18 cellular contexts compared by ENCODE assay signal in genomic region chr11:35590412-35590811, GRCh38. TPM values are rescaled to one million over a fixed set of nuclear protein-coding genes. Genes with fewer than 3 reads are reported as not detected.
"Had no signal": no experiment of that assay in that cellular context is flagged by ENCODE, and none has a peak within 500 bp of the region (broad histone marks: within the 10 kb centered on the region; RNA-seq: fewer than 3 reads in every experiment).

No MANE protein-coding gene starts in this region.

- H3K4me1 Mint-ChIP-seq: activated B cell treated with CpG ODN at 0.5 μM for 24 hours; activated CD4-positive, alpha-beta T cell treated with anti-CD3 and anti-CD28 coated beads, Interleukin-2, amount 10 ng/mL, durations not matched to agents 7 days and 5 days; activated naive CD4-positive, alpha-beta T cell treated with anti-CD3 and anti-CD28 coated beads, Interleukin-2, amount 10 ng/mL, durations not matched to agents 7 days and 5 days; naive thymus-derived CD4-positive, alpha-beta T cell had no signal

- H3K4me3 ChIP-seq: adrenal gland, body of pancreas, lung, smooth muscle cell, tibial artery, uterus had no signal

- H3K36me3 Mint-ChIP-seq: activated naive CD4-positive, alpha-beta T cell treated with anti-CD3 and anti-CD28 coated beads, Interleukin-2, amount 10 ng/mL, durations not matched to agents 7 days and 5 days; naive thymus-derived CD4-positive, alpha-beta T cell had no signal

- DNase-seq: activated B cell treated with CpG ODN at 0.5 μM for 24 hours; activated CD4-positive, alpha-beta T cell treated with anti-CD3 and anti-CD28 coated beads, Interleukin-2, amount 10 ng/mL, durations not matched to agents 7 days and 5 days; activated naive CD4-positive, alpha-beta T cell treated with anti-CD3 and anti-CD28 coated beads, Interleukin-2, amount 10 ng/mL, durations not matched to agents 7 days and 5 days; activated T-cell treated with anti-CD3 and anti-CD28 coated beads for 4 hours; adrenal gland; body of pancreas; effector memory CD8-positive, alpha-beta T cell; glutamatergic neuron; left cardiac atrium; naive thymus-derived CD4-positive, alpha-beta T cell; tibial artery; uterus had no signal

- H3K27ac Mint-ChIP-seq: activated B cell treated with CpG ODN at 0.5 μM for 24 hours; activated CD4-positive, alpha-beta T cell treated with anti-CD3 and anti-CD28 coated beads, Interleukin-2, amount 10 ng/mL, durations not matched to agents 7 days and 5 days; activated naive CD4-positive, alpha-beta T cell treated with anti-CD3 and anti-CD28 coated beads, Interleukin-2, amount 10 ng/mL, durations not matched to agents 7 days and 5 days; activated T-helper 2 cell treated with anti-CD3 and anti-CD28 coated beads, Interferon-gamma antibody, Interleukin-2, Interleukin-4, amounts not matched to agents 10 μg/mL and 5 μg/mL and 100 μg/mL, durations not matched to agents 14 hours and 24 hours and 36 hours; dendritic cell treated with granulocyte-macrophage colony-stimulating factor and Interleukin-4, amounts not matched to agents 40 ng/mL and 50 ng/mL, for 4 days; effector memory CD8-positive, alpha-beta T cell; naive thymus-derived CD4-positive, alpha-beta T cell had no signal

- H3K27ac ChIP-seq: adrenal gland, body of pancreas, epithelial cell of prostate, tibial artery, uterus had no signal

- H3K4me1 ChIP-seq: body of pancreas had no signal

- ATAC-seq: body of pancreas; effector memory CD8-positive, alpha-beta T cell; left cardiac atrium; naive thymus-derived CD4-positive, alpha-beta T cell had no signal

- H3K36me3 ChIP-seq: adrenal gland, tibial artery, uterus had no signal

- H3K9me3 ChIP-seq: adrenal gland, body of pancreas, tibial artery, uterus had no signal

- H3K4me3 Mint-ChIP-seq: activated B cell treated with CpG ODN at 0.5 μM for 24 hours; activated CD4-positive, alpha-beta T cell treated with anti-CD3 and anti-CD28 coated beads, Interleukin-2, amount 10 ng/mL, durations not matched to agents 7 days and 5 days; activated naive CD4-positive, alpha-beta T cell treated with anti-CD3 and anti-CD28 coated beads, Interleukin-2, amount 10 ng/mL, durations not matched to agents 7 days and 5 days; dendritic cell treated with granulocyte-macrophage colony-stimulating factor and Interleukin-4, amounts not matched to agents 40 ng/mL and 50 ng/mL, for 4 days; effector memory CD8-positive, alpha-beta T cell; naive thymus-derived CD4-positive, alpha-beta T cell had no signal

- H3K9me3 Mint-ChIP-seq: activated B cell treated with CpG ODN at 0.5 μM for 24 hours; activated CD4-positive, alpha-beta T cell treated with anti-CD3 and anti-CD28 coated beads, Interleukin-2, amount 10 ng/mL, durations not matched to agents 7 days and 5 days; activated naive CD4-positive, alpha-beta T cell treated with anti-CD3 and anti-CD28 coated beads, Interleukin-2, amount 10 ng/mL, durations not matched to agents 7 days and 5 days; activated T-helper 2 cell treated with anti-CD3 and anti-CD28 coated beads, Interferon-gamma antibody, Interleukin-2, Interleukin-4, amounts not matched to agents 10 μg/mL and 5 μg/mL and 100 μg/mL, durations not matched to agents 14 hours and 24 hours and 36 hours; dendritic cell treated with granulocyte-macrophage colony-stimulating factor and Interleukin-4, amounts not matched to agents 40 ng/mL and 50 ng/mL, for 4 days; effector memory CD8-positive, alpha-beta T cell; naive thymus-derived CD4-positive, alpha-beta T cell had no signal

- H3K27me3 ChIP-seq: adrenal gland, body of pancreas, tibial artery, uterus had no signal

RNA-seq across cellular contexts. Expression of gene FJX1, which starts 27.8 kb away (rescaled TPM):
- total RNA-seq: mononuclear cell had no signal
